Comparison of ENCODE assay signal across 18 cellular contexts in the genomic region with DNA sequence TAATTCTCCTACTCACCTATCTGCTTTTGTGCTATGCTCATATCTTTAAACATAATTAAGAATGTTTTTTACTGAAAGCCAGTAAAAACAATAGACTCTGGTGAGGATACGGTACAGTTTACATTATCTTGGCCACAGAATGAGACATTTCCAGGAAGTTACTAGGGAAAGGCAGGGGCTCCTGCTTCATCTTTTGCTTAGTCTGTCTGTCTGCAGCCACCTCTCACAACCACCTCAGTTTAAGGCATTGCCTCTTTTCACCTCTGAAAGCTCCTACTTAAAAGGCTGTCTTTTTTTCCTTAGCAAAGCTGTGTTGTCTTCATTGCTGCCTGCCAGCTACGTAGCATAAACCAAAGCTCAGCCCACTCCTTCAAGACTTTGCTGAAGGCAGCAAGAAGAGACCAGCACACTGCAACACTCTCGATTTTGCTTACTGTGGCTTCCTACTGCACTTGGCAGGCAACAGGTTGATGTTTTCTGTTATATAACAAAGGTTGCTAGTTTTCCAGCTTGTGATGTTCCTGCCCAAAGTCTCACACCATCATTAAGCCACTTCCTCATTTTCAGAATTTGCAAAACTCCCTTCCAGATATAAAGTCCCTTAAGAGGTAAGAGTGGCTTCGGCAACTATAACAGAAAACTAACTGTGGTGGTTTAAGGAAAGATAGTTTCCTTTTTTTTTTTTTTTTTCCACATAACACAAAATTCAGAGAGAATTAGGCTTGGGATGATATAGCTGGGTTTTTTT.
DNase-seq lines count a peak whose midpoint lies in the region; ATAC-seq, FAIRE-seq and TF ChIP-seq lines count a peak whose summit lies in the region.
"Had no signal": no experiment of that assay in that cellular context is flagged by ENCODE, and none has a peak within 500 bp of the region (broad histone marks: within the 10 kb centered on the region; RNA-seq: fewer than 3 reads in every experiment).

No MANE protein-coding gene starts in this region.

- no peak overlapping the region for H3K56ac ChIP-seq in H1 (replicated peaks; ENCODE audit: insufficient read length, low read depth, low read length)

- no peak for TF ChIP-seq CTCF in H1 (IDR thresholded peaks at IDR 0.05; ENCODE audit: control extremely low read depth in 1 of 3, insufficient read depth in 1 of 3, low read depth in 1 of 3, low read length in 3 of 3)
- no peak for TF ChIP-seq CTCF in OCI-LY7 (conservative IDR thresholded peaks at IDR 0.05; ENCODE audit: low read length)
- no peak for TF ChIP-seq CTCF in HepG2 (CRISPR knock-in tag; IDR thresholded peaks at IDR 0.05)

- no peaks in the 10 kb centered on the region for H3K27me3 ChIP-seq in H1 (replicated peaks in 1 of 4; ENCODE audit: control insufficient read depth in 3 of 4, extremely low read depth in 1 of 4, insufficient read depth in 3 of 4, low read length in 3 of 4)
- no peaks in the 10 kb centered on the region for H3K27me3 ChIP-seq in skeletal muscle satellite cell (ENCODE audit: control insufficient read depth, insufficient read depth, low read length)
- H3K27me3 ChIP-seq in HepG2 (ENCODE audit: control insufficient read depth in 1 of 2, insufficient read depth in 2 of 2, low read length in 2 of 2), result no peaks in the 10 kb centered on the region
- H3K27me3 ChIP-seq: adrenal gland, esophagus muscularis mucosa, tibial nerve had no signal

- H3K79me1 ChIP-seq in H1 (ENCODE audit: low read depth, low read length), result no peaks in the 10 kb centered on the region

- no peak overlapping the region for H4K5ac ChIP-seq in H1 (ENCODE audit: insufficient read length, low read depth, low read length)

- H3K4me1 ChIP-seq in H1 (replicated peaks in 1 of 4; ENCODE audit: control insufficient read depth in 3 of 4, insufficient read depth in 4 of 4, low read length in 3 of 4) (no peaks in the 10 kb centered on the region), skeletal muscle satellite cell (ENCODE audit: control insufficient read depth, insufficient read depth, low read length) (peaks cover 21% of the 10 kb centered on the region), OCI-LY7 (ENCODE audit: insufficient read depth, low read length, poor library complexity, severe bottlenecking) (no peaks in the 10 kb centered on the region), HepG2 (ENCODE audit: insufficient read depth, low read length) (no peaks in the 10 kb centered on the region)
- H3K4me1 ChIP-seq: adrenal gland, esophagus muscularis mucosa, tibial nerve had no signal

- H4K20me1 ChIP-seq in H1 (replicated peaks in 1 of 2; ENCODE audit: control insufficient read depth in 1 of 2, insufficient read depth in 2 of 2, low read length in 2 of 2), result no peaks in the 10 kb centered on the region
- no peaks in the 10 kb centered on the region for H4K20me1 ChIP-seq in OCI-LY7 (ENCODE audit: insufficient read depth, low read length)
- no peaks in the 10 kb centered on the region for H4K20me1 ChIP-seq in HepG2 (ENCODE audit: insufficient read depth, low read length)

- H3K36me3 ChIP-seq in H1 (ENCODE audit: control insufficient read depth in 2 of 4, insufficient read depth in 4 of 4, low read length in 3 of 4) (no peaks in the 10 kb centered on the region), skeletal muscle satellite cell (ENCODE audit: insufficient read depth, low read length) (no peaks in the 10 kb centered on the region), OCI-LY7 (ENCODE audit: insufficient read depth, low read length) (no peaks in the 10 kb centered on the region), HepG2 (replicated peaks in 1 of 2; ENCODE audit: control insufficient read depth in 1 of 2, insufficient read depth in 2 of 2, low read length in 2 of 2) (no peaks in the 10 kb centered on the region)
- H3K36me3 ChIP-seq: adrenal gland, esophagus muscularis mucosa, tibial nerve had no signal

- no peak overlapping the region for H2BK5ac ChIP-seq in H1 (ENCODE audit: low read depth, low read length)

- H3K14ac ChIP-seq in H1 (ENCODE audit: insufficient read length), result no peak overlapping the region

- H2AFZ ChIP-seq in H1 (ENCODE audit: low read length) (peak overlapping the region; percentile 21), OCI-LY7 (ENCODE audit: low read length) (no peak overlapping the region), HepG2 (ENCODE audit: low read length) (no peak overlapping the region)

- H3K23ac ChIP-seq in H1 (ENCODE audit: insufficient read length), result no peak overlapping the region

- H3K18ac ChIP-seq in H1 (ENCODE audit: extremely low read depth, low read length), result no peak overlapping the region

- H2BK120ac ChIP-seq in H1 (replicated peaks; ENCODE audit: low read depth, low read length), result no peak overlapping the region

- H2BK15ac ChIP-seq in H1 (ENCODE audit: low read length), result no peak overlapping the region

- POLR2A ChIA-PET in H1 (lab: Charles Lee; ENCODE audit: partially characterized antibody) (no interaction called here), OCI-LY7 (lab: Charles Lee) (no interaction called here), HepG2 (lab: Yijun Ruan, JAX) (no interaction called here)

- H3K9me3 ChIP-seq in H1 (ENCODE audit: insufficient read depth in 2 of 2, low read depth in 1 of 2, low read length in 1 of 2) (no peaks in the 10 kb centered on the region; a peak in 1 of 4 replicates), skeletal muscle satellite cell (replicated peaks; ENCODE audit: low read length) (no peaks in the 10 kb centered on the region), OCI-LY7 (ENCODE audit: low read length) (no peaks in the 10 kb centered on the region), HepG2 (ENCODE audit: low read length) (peaks cover 9% of the 10 kb centered on the region)
- H3K9me3 ChIP-seq: adrenal gland, esophagus muscularis mucosa, tibial nerve had no signal

- TF ChIP-seq POLR2A in H1 (IDR thresholded peaks at IDR 0.05; ENCODE audit: control extremely low read depth in 1 of 2, low read depth in 2 of 2, low read length in 2 of 2), result no peak
- TF ChIP-seq POLR2A in HepG2 (IDR thresholded peaks at IDR 0.05; ENCODE audit: insufficient read depth in 1 of 2, low read depth in 2 of 2, low read length in 2 of 2), result no peak

- CTCF ChIA-PET in H1 (lab: Charles Lee; ENCODE audit: partially characterized antibody), result interaction anchor here (1.1 kb wide), 1 partner anchor 9 kb away, joined by 4 read pairs; no protein-coding TSS in a partner anchor
- CTCF ChIA-PET in OCI-LY7 (lab: Charles Lee; ENCODE audit: unreplicated experiment), result no interaction called here
- CTCF ChIA-PET in HepG2 (lab: Yijun Ruan, JAX; ENCODE audit: low intra/inter-chr PET ratio, low total read pairs), result no interaction called here

- in situ Hi-C loops in HepG2 (cut with HindIII; ENCODE audit: extremely low pct_ligation_motif_present, low pct_unique_long_range_greater_than_20kb), result no loop called here

- H3K4me3 ChIP-seq in H1 (ENCODE audit: extremely low read depth in 1 of 4, insufficient read depth in 2 of 4, low read depth in 3 of 4, low read length in 4 of 4) (no peak overlapping the region), skeletal muscle satellite cell (ENCODE audit: low read length) (no peak overlapping the region), OCI-LY7 (ENCODE audit: low read depth, low read length, poor library complexity, severe bottlenecking) (no peak overlapping the region), HepG2 (replicated peaks in 1 of 3; ENCODE audit: insufficient read depth in 1 of 3, low read depth in 2 of 3, low read length in 3 of 3) (no peak overlapping the region)
- H3K4me3 ChIP-seq: adrenal gland, esophagus muscularis mucosa, tibial nerve had no signal

- H3K79me2 ChIP-seq in H1 (ENCODE audit: control insufficient read depth in 1 of 2, insufficient read depth in 2 of 2, low read length in 2 of 2) (no peaks in the 10 kb centered on the region), OCI-LY7 (ENCODE audit: insufficient read depth, low read depth, low read length) (no peaks in the 10 kb centered on the region), HepG2 (ENCODE audit: insufficient read depth, low read length) (no peaks in the 10 kb centered on the region)

- FAIRE-seq in H1 (lab: Jason Lieb, UNC) (no peak), HepG2 (lab: Jason Lieb, UNC) (no peak)
- FAIRE-seq: kidney had no signal

- no peak overlapping the region for H4K91ac ChIP-seq in H1 (replicated peaks; ENCODE audit: insufficient read length, low read length)

- H3K9ac ChIP-seq in H1 (replicated peaks in 1 of 4; ENCODE audit: extremely low read depth in 1 of 4, low read depth in 3 of 4, low read length in 3 of 4) (no peak overlapping the region), skeletal muscle satellite cell (ENCODE audit: low read depth, low read length) (no peak overlapping the region), HepG2 (ENCODE audit: insufficient read depth, low read depth, low read length) (no peak overlapping the region)

- TF ChIP-seq EP300 in H1 (IDR thresholded peaks at IDR 0.05; ENCODE audit: borderline replicate concordance in 1 of 2, low read depth in 2 of 2, low read length in 2 of 2) (no peak), HepG2 (IDR thresholded peaks at IDR 0.05; ENCODE audit: low read depth in 2 of 2, low read length in 2 of 2) (no peak), HepG2 (CRISPR knock-in tag; IDR thresholded peaks at IDR 0.05; ENCODE audit: borderline replicate concordance) (no peak)

- no peak overlapping the region for H3K4ac ChIP-seq in H1 (replicated peaks; ENCODE audit: insufficient read length, low read depth, low read length)

- intact Hi-C loops in OCI-LY7 (cut with micrococcal nuclease; ENCODE audit: unreplicated experiment) (no loop called here), HepG2 (cut with micrococcal nuclease; ENCODE audit: unreplicated experiment) (no loop called here)

- WGBS in H1 (ENCODE audit: extremely low coverage in 1 of 2, insufficient coverage in 1 of 2, insufficient read length in 1 of 2, insufficient replicate concordance in 2 of 2, low coverage in 1 of 2, low lambda C conversion rate in 2 of 2, missing lambda C conversion rate in 1 of 2), 2 experiments, result 95% methylated on average over 4 of the region's 4 CpGs; no CpG with 5 or more reads in 1 of the 2 experiments
- WGBS in HepG2 (ENCODE audit: low lambda C conversion rate), result 8% methylated on average over 4 of the region's 4 CpGs

- H3K4me2 ChIP-seq in H1 (ENCODE audit: insufficient read depth in 1 of 2, low read depth in 2 of 2, low read length in 2 of 2) (no peak overlapping the region), skeletal muscle satellite cell (ENCODE audit: low read length) (peak overlapping the region; percentile 29), OCI-LY7 (ENCODE audit: low read length) (no peak overlapping the region), HepG2 (ENCODE audit: low read depth, low read length) (no peak overlapping the region)

- H3K23me2 ChIP-seq in H1 (ENCODE audit: low read depth, low read length), result no peaks in the 10 kb centered on the region

- H2BK20ac ChIP-seq in H1 (ENCODE audit: low read length), result no peak overlapping the region

- no peaks in the 10 kb centered on the region for H3K9me2 ChIP-seq in OCI-LY7 (ENCODE audit: insufficient read depth, low read length)

- BruUV-seq in OCI-LY7 (replicated peaks; lab: Mats Ljungman, UMichigan) (no TSS peak), HepG2 (replicated peaks; lab: Mats Ljungman, UMichigan) (no TSS peak)

- no peak overlapping the region for H3K27ac ChIP-seq in H1 (ENCODE audit: low read depth, low read length)
- no peak overlapping the region for H3K27ac ChIP-seq in OCI-LY7 (ENCODE audit: low read depth, low read length, poor library complexity, severe bottlenecking)
- H3K27ac ChIP-seq in HepG2 (ENCODE audit: extremely low read length, insufficient read depth, low read length), result no peak overlapping the region
- H3K27ac ChIP-seq: adrenal gland, esophagus muscularis mucosa, tibial nerve had no signal

- DNase-seq in H4 (ENCODE audit: low spot score), result peak; percentile 37
- peak; percentile 3 for DNase-seq in NOMO-1 treated with DMSO at 0.1 percent for 48 hours (lab: John Stamatoyannopoulos, UW; ENCODE audit: unreplicated experiment)
- no peak for DNase-seq in H1 (ENCODE audit: low read depth in 1 of 2, low spot score in 2 of 2)
- DNase-seq in OCI-LY7 (ENCODE audit: low spot score), result no peak
- no peak for DNase-seq in NCI-H2107 treated with DMSO at 0.1 percent for 48 hours (lab: John Stamatoyannopoulos, UW; ENCODE audit: unreplicated experiment)
- no peak for DNase-seq in NK-92 (lab: John Stamatoyannopoulos, UW; ENCODE audit: unreplicated experiment)
- DNase-seq in HepG2 (ENCODE audit: low spot score), result no peak
- DNase-seq: activated CD4-positive, CD25-positive, alpha-beta regulatory T cell treated with anti-CD3 and anti-CD28 coated beads, Interleukin-2, amount 50 U/mL, for 72 hours; activated effector memory CD4-positive, alpha-beta T cell treated with Interleukin-2 at 50 U/mL for 16 hours; adrenal gland; kidney; NCI-H1417 treated with DMSO at 0.1 percent for 48 hours; NCI-H2227 treated with DMSO at 0.1 percent for 48 hours; stimulated activated naive CD4-positive, alpha-beta T cell had no signal

- H4K8ac ChIP-seq in H1 (ENCODE audit: extremely low read depth, insufficient read depth, low read length), result no peak overlapping the region

- TF ChIP-seq RAD21 in H1 (IDR thresholded peaks at IDR 0.05 in 1 of 2, conservative IDR thresholded peaks at IDR 0.05 in 1 of 2; ENCODE audit: low read depth in 2 of 2, low read length in 2 of 2), result no peak
- no peak for TF ChIP-seq RAD21 in HepG2 (CRISPR knock-in tag; IDR thresholded peaks at IDR 0.05)

- no peak overlapping the region for H2BK12ac ChIP-seq in H1 (ENCODE audit: low read depth, low read length)

- no peak overlapping the region for H2AK5ac ChIP-seq in H1 (ENCODE audit: low read depth, low read length)

- no peak for ATAC-seq in HepG2
- ATAC-seq: Right ventricle myocardium inferior had no signal

Comparison
In these comparisons a context has a peak if more than half of its experiments do, and no peak if none do; other contexts are left out.
1. DNase-seq: peak in H4 (single experiment) and NOMO-1 treated with DMSO at 0.1 percent for 48 hours (single experiment); none in H1 (0 of 2), OCI-LY7 (single experiment), NCI-H2107 treated with DMSO at 0.1 percent for 48 hours (single experiment), NK-92 (single experiment) and HepG2 (single experiment).